ENCODE assay signal across 15 cellular contexts in genomic region chr1:178011101-178011828, GRCh38. TPM values are rescaled to one million over a fixed set of nuclear protein-coding genes. Genes with fewer than 3 reads are reported as not detected.
A peak's percentile ranks its signal among the peaks of the same experiment; 100 is the strongest.
DNase-seq lines count a peak whose midpoint lies in the region; ATAC-seq and TF ChIP-seq lines count a peak whose summit lies in the region.
"Had no signal": no experiment of that assay in that cellular context is flagged by ENCODE, and none has a peak within 500 bp of the region (broad histone marks: within the 10 kb centered on the region; RNA-seq: fewer than 3 reads in every experiment).

No MANE protein-coding gene starts in this region.

- CTCF ChIA-PET in Panc1 (lab: Charles Lee), result no interaction called here

- peak; percentile 95 for ATAC-seq in Panc1
- peak; percentile 97 to 100 (median 100) for ATAC-seq in psoas muscle
- ATAC-seq in GM18870 (IDR thresholded peaks at IDR 0.05; ENCODE audit: unreplicated experiment), result no peak
- ATAC-seq in GM19463 (IDR thresholded peaks at IDR 0.05; ENCODE audit: unreplicated experiment), result no peak

- BruUV-seq in Panc1 (replicated peaks; lab: Mats Ljungman, UMichigan), result no TSS peak

- POLR2A ChIA-PET in Panc1 (lab: Charles Lee), result interaction anchor here (0.6 kb wide), 1 partner anchor 314 kb away, joined by 3 read pairs; no protein-coding TSS in a partner anchor

- H3K36me3 ChIP-seq in Panc1 (ENCODE audit: control insufficient read depth, insufficient read depth, low read length) (no peaks in the 10 kb centered on the region), psoas muscle (ENCODE audit: insufficient read depth in 1 of 2, low read depth in 1 of 2) (peaks cover 0 to 24% of the 10 kb centered on the region in 2 donors), tibial artery (peaks cover 0 to 17% (median 16%) of the 10 kb centered on the region in 3 donors)
- H3K36me3 ChIP-seq: neutrophil had no signal

- H3K27ac ChIP-seq in Panc1 (ENCODE audit: low read length), result no peak overlapping the region
- peak overlapping the region; percentile 82 for H3K27ac ChIP-seq in psoas muscle
- no peak overlapping the region for H3K27ac ChIP-seq in tibial artery
- H3K27ac ChIP-seq: left ventricle myocardium inferior, neutrophil had no signal

- 8 to 14% (median 13%) methylated on average over 5 of the region's 5 CpGs for WGBS in psoas muscle, 3 donors

- in situ Hi-C loops in Panc1 (cut with HindIII; ENCODE audit: low pct_unique_long_range_greater_than_20kb, low sequenced_read_pairs), result no loop called here

- intact Hi-C loops in Panc1 (cut with micrococcal nuclease; ENCODE audit: unreplicated experiment) (no loop called here), psoas muscle (cut with DNase I) (no loop called here), tibial artery (cut with DNase I; ENCODE audit: low total_unique reads) (no loop called here)

- H3K27me3 ChIP-seq in Panc1 (ENCODE audit: control insufficient read depth, insufficient read depth, low read length), result no peaks in the 10 kb centered on the region
- no peaks in the 10 kb centered on the region for H3K27me3 ChIP-seq in psoas muscle (ENCODE audit: insufficient read depth in 3 of 3, low read length in 2 of 3)
- no peaks in the 10 kb centered on the region for H3K27me3 ChIP-seq in tibial artery
- H3K27me3 ChIP-seq: neutrophil had no signal

- TF ChIP-seq CTCF in Panc1 (IDR thresholded peaks at IDR 0.05) (no peak), epithelial cell of esophagus (IDR thresholded peaks at IDR 0.05; ENCODE audit: insufficient read depth, low read depth, low read length, missing control alignments) (no peak), psoas muscle (IDR thresholded peaks at IDR 0.05) (no peak), tibial artery (IDR thresholded peaks at IDR 0.05) (no peak)

- H3K4me1 ChIP-seq in Panc1 (ENCODE audit: control insufficient read depth, insufficient read depth, low read length) (peaks cover 14% of the 10 kb centered on the region), psoas muscle (peaks cover 23% of the 10 kb centered on the region), tibial artery (no peaks in the 10 kb centered on the region)

- H3K9me3 ChIP-seq in Panc1 (ENCODE audit: control insufficient read depth, insufficient read depth, low read depth, low read length), result no peaks in the 10 kb centered on the region
- H3K9me3 ChIP-seq in psoas muscle, result no peaks in the 10 kb centered on the region
- no peaks in the 10 kb centered on the region for H3K9me3 ChIP-seq in tibial artery
- H3K9me3 ChIP-seq: left ventricle myocardium inferior, neutrophil had no signal

- DNase-seq in ELR (ENCODE audit: low read depth), result peak; percentile 90
- DNase-seq in Panc1 (ENCODE audit: low read depth, low spot score), result peak; percentile 87
- DNase-seq in epithelial cell of esophagus (ENCODE audit: low read depth), result peak; percentile 96
- no peak for DNase-seq in psoas muscle
- no peak for DNase-seq in AG20443 (ENCODE audit: low spot score)
- no peak for DNase-seq in tibial artery
- DNase-seq: activated CD8-positive, alpha-beta memory T cell treated with anti-CD3 and anti-CD28 coated beads for 24 hours; activated naive CD4-positive, alpha-beta T cell treated with anti-CD3 and anti-CD28 coated beads, Interleukin-2, amount 50 U/mL, for 16 hours; CD4-positive, alpha-beta T cell; left ventricle myocardium inferior; NCI-H1436 treated with DMSO at 0.1 percent for 48 hours; T-helper 9 cell had no signal

- H3K4me3 ChIP-seq in Panc1 (ENCODE audit: low read depth in 2 of 2, low read length in 2 of 2) (no peak overlapping the region), epithelial cell of esophagus (ENCODE audit: low read length) (no peak overlapping the region), psoas muscle (no peak overlapping the region), tibial artery (no peak overlapping the region)
- H3K4me3 ChIP-seq: left ventricle myocardium inferior had no signal

RNA-seq across cellular contexts. Expression of gene SEC16B, which starts 41.4 kb away (rescaled TPM):
- 0.39 TPM for total RNA-seq in Panc1 (2021; ENCODE audit: unreplicated experiment)
- 3.7 TPM for polyA plus RNA-seq in Panc1 (2012; ENCODE audit: insufficient read length)
- total RNA-seq in psoas muscle, result 1 to 10 TPM in 2 of 4 donors, under 1 TPM in 2; 0.42 to 2.3 (median 1.2) TPM
- 1 to 10 TPM in 1 of 3 donors, under 1 TPM in 2; 0.75 to 1.1 (median 0.81) TPM for polyA plus RNA-seq in psoas muscle
- total RNA-seq: CD4-positive, alpha-beta T cell had no signal

Comparison
In these comparisons a context has a peak if more than half of its experiments do, and no peak if none do; other contexts are left out.
1. DNase-seq: peak in ELR (single experiment), Panc1 (single experiment) and epithelial cell of esophagus (single experiment); none in psoas muscle (0 of 2), AG20443 (single experiment) and tibial artery (0 of 2).
2. ATAC-seq: peak in Panc1 (single experiment) and psoas muscle (4 of 4); none in GM18870 (single experiment) and GM19463 (single experiment).